ENCODE assay signal across 8 cellular contexts in the genomic region with DNA sequence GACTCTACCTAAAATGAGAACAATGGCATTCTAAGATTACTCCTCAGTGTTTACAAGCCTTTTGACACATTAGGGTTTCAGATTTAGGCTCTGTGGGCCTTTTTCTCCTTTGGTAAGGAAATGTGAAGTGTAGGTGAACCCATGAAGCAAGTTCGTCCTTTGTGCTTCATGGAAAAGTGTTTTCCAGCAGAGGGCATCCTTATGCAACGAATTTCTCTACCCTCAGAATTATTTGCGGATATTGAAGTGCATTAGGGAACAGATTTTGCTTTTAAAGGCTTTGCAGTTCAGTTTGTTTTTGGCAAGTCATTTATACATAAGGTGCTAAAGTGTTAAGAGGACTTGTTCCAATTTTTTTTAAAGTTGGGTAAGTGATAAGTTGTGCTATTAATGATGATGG. TPM values are rescaled to one million over a fixed set of nuclear protein-coding genes. Genes with fewer than 3 reads are reported as not detected.
DNase-seq lines count a peak whose midpoint lies in the region.

No MANE protein-coding gene starts in this region.

- intact Hi-C loops in activated T-helper 1 cell treated with anti-CD3 and anti-CD28 coated beads, Interleukin-12 subunit alpha, Interleukin-12 subunit beta, Interleukin-2, Interleukin-4 antibody, amounts not matched to agents 30 ng/mL and 10 ng/mL and 1 ng/mL, durations not matched to agents 14 hours and 24 hours and 36 hours (cut with micrococcal nuclease) = no loop called here

- H3K36me3 Mint-ChIP-seq in activated T-helper 1 cell treated with anti-CD3 and anti-CD28 coated beads, Interleukin-12 subunit alpha, Interleukin-12 subunit beta, Interleukin-2, Interleukin-4 antibody, amounts not matched to agents 30 ng/mL and 10 ng/mL and 1 ng/mL, durations not matched to agents 14 hours and 24 hours and 36 hours (ENCODE audit: low read depth) = no peaks in the 10 kb centered on the region

- peak; percentile 88 for DNase-seq in NCI-H510A treated with DMSO at 0.1 percent for 48 hours (lab: John Stamatoyannopoulos, UW)
- DNase-seq in NCI-H510A (lab: John Stamatoyannopoulos, UW) = no peak
- DNase-seq in NCI-H2227 treated with DMSO at 0.1 percent for 48 hours (lab: John Stamatoyannopoulos, UW) = peak; percentile 21
- DNase-seq in dermis blood vessel endothelial cell = peak; percentile 67
- peak; percentile 65 for DNase-seq in renal cortical epithelial cell (ENCODE audit: low read depth)
- DNase-seq in NK-92 treated with Interleukin-12 subunit alpha and Interleukin-12 subunit beta, amount 100 ng/mL, for 24 hours (lab: John Stamatoyannopoulos, UW) = no peak
- DNase-seq in activated T-helper 1 cell treated with anti-CD3 and anti-CD28 coated beads, Interleukin-12 subunit alpha, Interleukin-12 subunit beta, Interleukin-2, Interleukin-4 antibody, amounts not matched to agents 30 ng/mL and 10 ng/mL and 1 ng/mL, durations not matched to agents 14 hours and 24 hours and 36 hours (ENCODE audit: low spot score) = no peak
- DNase-seq in activated CD4-positive, alpha-beta T cell treated with anti-CD3 and anti-CD28 coated beads for 48 hours = no peak

- H3K27ac Mint-ChIP-seq in activated T-helper 1 cell treated with anti-CD3 and anti-CD28 coated beads, Interleukin-12 subunit alpha, Interleukin-12 subunit beta, Interleukin-2, Interleukin-4 antibody, amounts not matched to agents 30 ng/mL and 10 ng/mL and 1 ng/mL, durations not matched to agents 14 hours and 24 hours and 36 hours = no peak overlapping the region

- H3K27me3 Mint-ChIP-seq in activated T-helper 1 cell treated with anti-CD3 and anti-CD28 coated beads, Interleukin-12 subunit alpha, Interleukin-12 subunit beta, Interleukin-2, Interleukin-4 antibody, amounts not matched to agents 30 ng/mL and 10 ng/mL and 1 ng/mL, durations not matched to agents 14 hours and 24 hours and 36 hours (ENCODE audit: insufficient read depth) = no peaks in the 10 kb centered on the region

- no peak overlapping the region for H3K4me3 Mint-ChIP-seq in activated T-helper 1 cell treated with anti-CD3 and anti-CD28 coated beads, Interleukin-12 subunit alpha, Interleukin-12 subunit beta, Interleukin-2, Interleukin-4 antibody, amounts not matched to agents 30 ng/mL and 10 ng/mL and 1 ng/mL, durations not matched to agents 14 hours and 24 hours and 36 hours

- H3K9me3 Mint-ChIP-seq in activated T-helper 1 cell treated with anti-CD3 and anti-CD28 coated beads, Interleukin-12 subunit alpha, Interleukin-12 subunit beta, Interleukin-2, Interleukin-4 antibody, amounts not matched to agents 30 ng/mL and 10 ng/mL and 1 ng/mL, durations not matched to agents 14 hours and 24 hours and 36 hours = no peaks in the 10 kb centered on the region

- H3K4me1 Mint-ChIP-seq in activated T-helper 1 cell treated with anti-CD3 and anti-CD28 coated beads, Interleukin-12 subunit alpha, Interleukin-12 subunit beta, Interleukin-2, Interleukin-4 antibody, amounts not matched to agents 30 ng/mL and 10 ng/mL and 1 ng/mL, durations not matched to agents 14 hours and 24 hours and 36 hours (ENCODE audit: low read depth) = no peaks in the 10 kb centered on the region

RNA-seq across cellular contexts. Expression of gene FERMT1, which starts 55.7 kb away (rescaled TPM):
- total RNA-seq in dermis blood vessel endothelial cell (under 0.01 and 0.28 TPM in 2 replicates), renal cortical epithelial cell (6.6 and 16.7 TPM in 2 replicates)
- total RNA-seq in activated T-helper 1 cell treated with anti-CD3 and anti-CD28 coated beads, Interleukin-12 subunit alpha, Interleukin-12 subunit beta, Interleukin-2, Interleukin-4 antibody, amounts not matched to agents 30 ng/mL and 10 ng/mL and 1 ng/mL, durations not matched to agents 14 hours and 24 hours and 36 hours = 0.29 and 0.93 TPM in 2 replicates

Comparison
In these comparisons a context has a peak if more than half of its experiments do, and no peak if none do; other contexts are left out.
1. DNase-seq: peak in NCI-H510A treated with DMSO at 0.1 percent for 48 hours (single experiment), NCI-H2227 treated with DMSO at 0.1 percent for 48 hours (single experiment), dermis blood vessel endothelial cell (single experiment) and renal cortical epithelial cell (single experiment); none in NCI-H510A (single experiment), NK-92 treated with Interleukin-12 subunit alpha and Interleukin-12 subunit beta, amount 100 ng/mL, for 24 hours (single experiment), activated T-helper 1 cell treated with anti-CD3 and anti-CD28 coated beads, Interleukin-12 subunit alpha, Interleukin-12 subunit beta, Interleukin-2, Interleukin-4 antibody, amounts not matched to agents 30 ng/mL and 10 ng/mL and 1 ng/mL, durations not matched to agents 14 hours and 24 hours and 36 hours (single experiment) and activated CD4-positive, alpha-beta T cell treated with anti-CD3 and anti-CD28 coated beads for 48 hours (single experiment).